Comparison of ENCODE assay signal across 25 cellular contexts in the genomic region with DNA sequence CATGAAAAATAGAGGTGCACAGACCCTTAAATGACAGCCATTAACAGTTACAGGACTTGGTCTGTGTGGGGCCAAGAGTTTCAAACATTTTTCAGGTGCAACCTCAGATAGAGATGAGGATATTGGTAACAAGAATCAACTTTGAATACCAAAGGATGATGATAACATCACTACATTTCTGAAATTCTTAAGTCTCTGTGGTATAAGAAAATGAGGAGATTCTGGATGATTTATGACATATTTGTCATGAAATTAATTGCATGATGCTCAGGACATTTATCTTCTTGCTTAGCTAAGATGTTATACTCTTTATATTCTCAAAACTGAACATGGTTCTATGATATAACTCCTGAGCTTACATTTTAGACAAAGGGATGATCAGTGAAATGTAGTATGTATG.
DNase-seq lines count a peak whose midpoint lies in the region; ATAC-seq and TF ChIP-seq lines count a peak whose summit lies in the region.
"Had no signal": no experiment of that assay in that cellular context is flagged by ENCODE, and none has a peak within 500 bp of the region (broad histone marks: within the 10 kb centered on the region; RNA-seq: fewer than 3 reads in every experiment).

No MANE protein-coding gene starts in this region.

- no peaks in the 10 kb centered on the region for H3K27me3 ChIP-seq in gastrocnemius medialis
- H3K27me3 ChIP-seq: BLaER1 had no signal

- H3K27me3 Mint-ChIP-seq in HFFc6 (ENCODE audit: insufficient read depth), result no peaks in the 10 kb centered on the region; the same call in 1 of the 2 replicates

- no peak overlapping the region for H3K4me3 Mint-ChIP-seq in HFFc6
- H3K4me3 Mint-ChIP-seq: CD4-positive, CD25-positive, alpha-beta regulatory T cell had no signal

- TF ChIP-seq CTCF in HFFc6 (IDR thresholded peaks at IDR 0.05), result no peak
- TF ChIP-seq CTCF in gastrocnemius medialis (IDR thresholded peaks at IDR 0.05 in 4 of 5, conservative IDR thresholded peaks at IDR 0.05 in 1 of 5), result no peak

- no peaks in the 10 kb centered on the region for H3K9me3 ChIP-seq in gastrocnemius medialis
- H3K9me3 ChIP-seq: BLaER1 had no signal

- TF ChIP-seq POLR2A in gastrocnemius medialis (IDR thresholded peaks at IDR 0.05), result no peak

- no peaks in the 10 kb centered on the region for H3K36me3 ChIP-seq in gastrocnemius medialis
- H3K36me3 ChIP-seq: BLaER1 had no signal

- peak; percentile 37 for DNase-seq in A172 (ENCODE audit: low spot score)
- peak; percentile 57 for DNase-seq in EL
- peak; percentile 1 for DNase-seq in HFFc6
- DNase-seq in amniotic epithelial cell (ENCODE audit: low read depth), result peak; percentile 35
- DNase-seq in gastrocnemius medialis, result no peak
- DNase-seq in NCI-H2196 treated with DMSO at 0.1 percent for 48 hours (lab: John Stamatoyannopoulos, UW; ENCODE audit: unreplicated experiment), result no peak
- DNase-seq: ACHN; CD4-positive, CD25-positive, alpha-beta regulatory T cell; Karpas-422; MV-4-11; NCI-H1105; NCI-H1436 treated with DMSO at 0.1 percent for 48 hours; NCI-H187 treated with DMSO at 0.1 percent for 48 hours; NCI-H2107; NCI-H446 treated with DMSO at 0.1 percent for 48 hours; NCI-H526; NCI-H82; NK-92 treated with Interleukin-12 subunit alpha and Interleukin-12 subunit beta, amount 100 ng/mL, for 24 hours; PC-3 had no signal

- no peaks in the 10 kb centered on the region for H3K36me3 Mint-ChIP-seq in HFFc6 (ENCODE audit: low read depth)
- H3K36me3 Mint-ChIP-seq: CD4-positive, CD25-positive, alpha-beta regulatory T cell had no signal

- in situ Hi-C loops in gastrocnemius medialis (cut with MboI; ENCODE audit: low sequenced_read_pairs in 4 of 4), result no loop called here

- H3K9me3 Mint-ChIP-seq in HFFc6, result no peaks in the 10 kb centered on the region

- peaks cover 10% of the 10 kb centered on the region for H3K4me1 Mint-ChIP-seq in HFFc6 (ENCODE audit: low read depth)
- H3K4me1 Mint-ChIP-seq: CD4-positive, CD25-positive, alpha-beta regulatory T cell had no signal

- H3K27ac ChIP-seq in gastrocnemius medialis, result no peak overlapping the region
- H3K27ac ChIP-seq: 22Rv1, BLaER1 had no signal

- ATAC-seq in gastrocnemius medialis (no peak), GM19463 (IDR thresholded peaks at IDR 0.05; ENCODE audit: unreplicated experiment) (no peak), HG03442 (IDR thresholded peaks at IDR 0.05; ENCODE audit: unreplicated experiment) (no peak)
- ATAC-seq: HCT116, HepG2, PC-3 had no signal

- no peaks in the 10 kb centered on the region for H3K4me1 ChIP-seq in gastrocnemius medialis
- H3K4me1 ChIP-seq: BLaER1 had no signal

- H3K27ac Mint-ChIP-seq in HFFc6, result no peak overlapping the region
- H3K27ac Mint-ChIP-seq: CD4-positive, CD25-positive, alpha-beta regulatory T cell had no signal

- intact Hi-C loops in gastrocnemius medialis (cut with DNase I; ENCODE audit: low total_unique reads), result no loop called here

- no peak overlapping the region for H3K4me3 ChIP-seq in gastrocnemius medialis
- H3K4me3 ChIP-seq: BLaER1 had no signal

Comparison
In these comparisons a context has a peak if more than half of its experiments do, and no peak if none do; other contexts are left out.
1. DNase-seq: peak in A172 (single experiment), EL (single experiment), HFFc6 (single experiment) and amniotic epithelial cell (single experiment); none in gastrocnemius medialis (0 of 2) and NCI-H2196 treated with DMSO at 0.1 percent for 48 hours (single experiment).